ENCODE assay signal across 8 cellular contexts in the genomic region with DNA sequence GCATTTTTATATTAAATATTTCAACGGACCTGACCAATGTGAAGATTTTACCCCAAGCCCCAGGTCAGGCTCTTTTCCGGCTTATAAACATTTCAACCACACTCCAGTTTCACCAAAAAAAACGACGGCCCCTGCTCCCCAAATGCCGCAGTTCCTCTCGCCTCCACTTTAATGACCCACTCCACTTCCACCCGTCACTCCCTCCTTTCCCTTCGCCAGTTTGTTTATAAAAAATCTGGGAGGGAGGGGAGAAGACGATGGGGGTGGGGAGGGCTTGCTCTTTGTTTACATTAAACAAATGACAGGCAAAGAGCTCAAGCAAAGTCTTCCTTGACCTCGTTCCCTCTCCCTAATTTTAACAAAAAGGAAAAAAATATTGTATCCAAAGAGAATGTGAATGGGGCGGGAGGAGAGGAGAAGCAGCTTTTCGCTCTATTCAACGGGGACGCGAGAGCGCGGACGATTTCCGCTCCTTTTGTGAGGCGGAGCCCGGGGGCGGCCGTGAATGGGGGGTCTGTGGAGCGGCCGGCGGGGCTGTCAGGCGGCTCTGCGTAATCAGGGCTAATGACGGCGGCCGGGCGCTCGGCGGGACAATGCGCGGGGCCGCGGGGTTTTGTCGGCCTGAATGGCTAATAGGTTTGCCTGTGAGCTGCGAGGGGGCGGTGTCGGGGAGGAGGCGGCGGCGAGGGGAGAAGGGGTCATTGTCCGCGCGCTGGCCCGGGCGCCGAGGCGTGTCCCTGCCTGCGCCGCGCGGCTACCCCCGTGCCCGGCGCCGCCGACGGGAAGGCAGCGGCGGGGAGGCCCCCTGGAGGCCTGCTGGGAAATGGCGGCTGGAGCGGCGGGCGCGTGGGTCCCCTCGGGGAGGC. TPM values are rescaled to one million over a fixed set of nuclear protein-coding genes. Genes with fewer than 3 reads are reported as not detected.
DNase-seq lines count a peak whose midpoint lies in the region; ATAC-seq and TF ChIP-seq lines count a peak whose summit lies in the region.

No MANE protein-coding gene starts in this region.

- peaks cover 100% of the 10 kb centered on the region for H3K27me3 ChIP-seq in left ventricle myocardium inferior (ENCODE audit: low read depth)
- peaks cover 4 to 94% (median 70%) of the 10 kb centered on the region in 7 donors for H3K27me3 ChIP-seq in spleen (replicated peaks in 1 of 7)

- TF ChIP-seq CTCF in VCaP (conservative IDR thresholded peaks at IDR 0.05) (peak; percentile 67), left ventricle myocardium inferior (IDR thresholded peaks at IDR 0.05; ENCODE audit: borderline replicate concordance) (peak; percentile 39), spleen (IDR thresholded peaks at IDR 0.05 in 8 of 11, conservative IDR thresholded peaks at IDR 0.05 in 3 of 11) (peak in 5 of 11 experiments; percentile 24 to 59 (median 40))

- intact Hi-C loops in left ventricle myocardium inferior (cut with micrococcal nuclease), result no loop called here
- intact Hi-C loops in spleen (cut with DNase I; ENCODE audit: low total_unique reads), result no loop called here

- peak; percentile 47 for DNase-seq in activated CD4-positive, alpha-beta T cell treated with anti-CD3 and anti-CD28 coated beads for 48 hours
- no peak for DNase-seq in activated CD4-positive, alpha-beta T cell treated with anti-CD3 and anti-CD28 coated beads for 1 hour
- DNase-seq in LHCN-M2 (ENCODE audit: low read depth), result peak; percentile 43
- DNase-seq in left ventricle myocardium inferior, result no peak
- DNase-seq in spleen, result no peak
- no peak for DNase-seq in activated effector memory CD4-positive, alpha-beta T cell treated with anti-CD3 and anti-CD28 coated beads, Interleukin-2, amount 50 U/mL, for 16 hours

- H3K9me3 ChIP-seq in left ventricle myocardium inferior (replicated peaks) (peaks cover 7% of the 10 kb centered on the region), spleen (peaks cover 0 to 9% (median 0%) of the 10 kb centered on the region in 8 donors)

- H3K4me3 ChIP-seq in left ventricle myocardium inferior (peak overlapping the region; percentile 59), spleen (peak overlapping the region in 7 of 8 donors; percentile 22 to 65 (median 30))

- H3K27ac ChIP-seq in VCaP, result peak overlapping the region; percentile 51; the same call in 1 of the 2 replicates
- H3K27ac ChIP-seq in left ventricle myocardium inferior (replicated peaks), result no peak overlapping the region
- H3K27ac ChIP-seq in spleen, result no peak overlapping the region

- no peak for TF ChIP-seq POLR2A in spleen (IDR thresholded peaks at IDR 0.05)

- H3K4me1 ChIP-seq in left ventricle myocardium inferior (peaks cover 38% of the 10 kb centered on the region), spleen (peaks cover 3 to 43% (median 36%) of the 10 kb centered on the region in 6 donors)

- no peak for ATAC-seq in HG02852 (IDR thresholded peaks at IDR 0.05; ENCODE audit: unreplicated experiment)

- 3 to 10% (median 3%) methylated on average over 39 to 70 of the region's 70 CpGs for WGBS in spleen, 5 donors

- H3K36me3 ChIP-seq in left ventricle myocardium inferior, result no peaks in the 10 kb centered on the region
- no peaks in the 10 kb centered on the region for H3K36me3 ChIP-seq in spleen

RNA-seq across cellular contexts. Expression of gene SIX6, which starts 5.7 kb away (rescaled TPM):
- total RNA-seq in LHCN-M2 (2014; rRNA removed), result not detected in 2 replicates
- polyA plus RNA-seq in LHCN-M2 (2012), result not detected
- total RNA-seq in left ventricle myocardium inferior, result not detected
- not detected for total RNA-seq in spleen
- not detected for polyA plus RNA-seq in spleen

RNA-seq across cellular contexts. Expression of gene C14orf39, which starts 28.7 kb away (rescaled TPM):
- 1.2 and 1.4 TPM in 2 replicates for total RNA-seq in LHCN-M2 (2014; rRNA removed)
- polyA plus RNA-seq in LHCN-M2 (2012), result 0.45 TPM
- total RNA-seq in left ventricle myocardium inferior, result not detected
- total RNA-seq in spleen, result not detected
- polyA plus RNA-seq in spleen, result not detected

Comparison
In these comparisons a context has a peak if more than half of its experiments do, and no peak if none do; other contexts are left out.
1. DNase-seq: peak in activated CD4-positive, alpha-beta T cell treated with anti-CD3 and anti-CD28 coated beads for 48 hours (single experiment) and LHCN-M2 (single experiment); none in activated CD4-positive, alpha-beta T cell treated with anti-CD3 and anti-CD28 coated beads for 1 hour (single experiment), left ventricle myocardium inferior (single experiment), spleen (single experiment) and activated effector memory CD4-positive, alpha-beta T cell treated with anti-CD3 and anti-CD28 coated beads, Interleukin-2, amount 50 U/mL, for 16 hours (single experiment).